8 cellular contexts compared by ENCODE assay signal in the genomic region with DNA sequence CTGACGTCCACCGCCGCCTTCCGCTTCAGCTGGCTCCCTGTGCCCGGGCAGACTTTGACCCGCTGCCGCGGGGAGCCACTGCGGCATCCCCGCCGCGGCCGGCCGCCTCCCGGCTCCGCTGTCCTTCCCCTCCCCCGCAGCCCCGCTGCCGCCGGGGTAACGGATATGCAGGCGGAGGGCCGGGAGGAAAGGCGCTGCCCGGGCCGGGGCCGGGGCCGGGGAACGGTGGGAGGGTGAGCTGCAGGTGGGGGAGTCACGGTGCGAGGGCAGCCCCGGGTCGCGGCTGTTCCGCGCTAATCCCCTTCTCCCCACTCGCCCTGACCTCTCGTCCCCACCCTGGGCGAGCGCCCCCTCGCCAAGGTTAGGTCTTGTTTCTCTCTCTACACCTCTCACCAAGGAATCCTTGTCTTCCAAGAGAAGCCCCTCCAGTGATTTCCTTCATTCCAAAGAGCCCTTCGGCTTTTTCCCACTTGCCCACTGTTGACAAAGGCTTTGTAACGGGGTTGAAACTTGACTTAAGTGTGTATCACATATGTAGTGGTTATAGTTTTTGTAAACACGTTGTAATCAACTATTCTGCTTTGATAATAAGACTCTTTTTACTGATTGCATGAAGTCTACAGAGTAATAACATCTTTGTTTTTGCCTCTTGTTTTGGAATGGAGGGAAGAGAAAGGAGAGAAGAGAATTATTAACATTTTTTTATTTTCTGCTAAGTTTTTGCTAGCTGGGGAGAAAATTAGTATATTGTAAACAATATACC. TPM values are rescaled to one million over a fixed set of nuclear protein-coding genes. Genes with fewer than 3 reads are reported as not detected.
A peak's percentile ranks its signal among the peaks of the same experiment; 100 is the strongest.
DNase-seq lines count a peak whose midpoint lies in the region; ATAC-seq and TF ChIP-seq lines count a peak whose summit lies in the region.

No MANE protein-coding gene starts in this region.

- H3K27me3 ChIP-seq in upper lobe of right lung: no peaks in the 10 kb centered on the region

- intact Hi-C loops in OCI-LY7 (cut with micrococcal nuclease; ENCODE audit: unreplicated experiment) (loop anchor here (1.0 to 5.0 kb wide), 4 partner anchors 129 to 510 kb away; partner anchors contain the start of gene MR1), upper lobe of right lung (cut with DNase I) (loop anchor here (10.0 kb wide), 1 partner anchor 232 kb away; no protein-coding TSS in a partner anchor)

- peak; percentile 36 for ATAC-seq in HG03342 (IDR thresholded peaks at IDR 0.05; ENCODE audit: unreplicated experiment)
- peak; percentile 72 for ATAC-seq in upper lobe of right lung

- H3K9me3 ChIP-seq in OCI-LY7 (ENCODE audit: low read length) (no peaks in the 10 kb centered on the region), upper lobe of right lung (no peaks in the 10 kb centered on the region)

- H4K20me1 ChIP-seq in OCI-LY7 (ENCODE audit: insufficient read depth, low read length): peaks cover 17% of the 10 kb centered on the region

- no peak overlapping the region for H3K4me3 Mint-ChIP-seq in osteocyte (ENCODE audit: unreplicated experiment)

- TF ChIP-seq CTCF in C4-2B (conservative IDR thresholded peaks at IDR 0.05) (peak; percentile 44), OCI-LY7 (conservative IDR thresholded peaks at IDR 0.05; ENCODE audit: low read length) (peak; percentile 69), osteocyte (IDR thresholded peaks at IDR 0.05) (peak; percentile 39), upper lobe of right lung (IDR thresholded peaks at IDR 0.05) (no peak)

- no peaks in the 10 kb centered on the region for H3K36me3 ChIP-seq in OCI-LY7 (ENCODE audit: insufficient read depth, low read length)
- H3K36me3 ChIP-seq in upper lobe of right lung: no peaks in the 10 kb centered on the region

- H3K27me3 Mint-ChIP-seq in osteocyte (ENCODE audit: unreplicated experiment): no peaks in the 10 kb centered on the region

- peak overlapping the region; percentile 12 for H2AFZ ChIP-seq in OCI-LY7 (ENCODE audit: low read length)

- DNase-seq in GM19238 (ENCODE audit: insufficient read length, low spot score) (peak; percentile 56), OCI-LY7 (ENCODE audit: low spot score) (peak; percentile 70), globus pallidus (ENCODE audit: low spot score) (peak; percentile 61), osteocyte (ENCODE audit: extremely low spot score, unreplicated experiment) (peak; percentile 87), upper lobe of right lung (peak; percentile 87)
- DNase-seq in activated naive CD4-positive, alpha-beta T cell (lab: John Stamatoyannopoulos, UW): peak in 3 of 4 experiments; percentile 33 to 59 (median 42)

- H3K9me2 ChIP-seq in OCI-LY7 (ENCODE audit: insufficient read depth, low read length): no peaks in the 10 kb centered on the region

- H3K27ac Mint-ChIP-seq in osteocyte (ENCODE audit: unreplicated experiment): peak overlapping the region; percentile 90

- peaks cover 3% of the 10 kb centered on the region for H3K4me1 Mint-ChIP-seq in osteocyte (ENCODE audit: unreplicated experiment)

- no TSS peak for BruUV-seq in OCI-LY7 (replicated peaks; lab: Mats Ljungman, UMichigan)

- H3K36me3 Mint-ChIP-seq in osteocyte (ENCODE audit: unreplicated experiment): no peaks in the 10 kb centered on the region

- no peaks in the 10 kb centered on the region for H3K9me3 Mint-ChIP-seq in osteocyte (ENCODE audit: unreplicated experiment)

- H3K27ac ChIP-seq in C4-2B (peak overlapping the region; percentile 68), OCI-LY7 (ENCODE audit: low read depth, low read length, poor library complexity, severe bottlenecking) (peak overlapping the region; percentile 76), upper lobe of right lung (peak overlapping the region; percentile 85)

- POLR2A ChIA-PET in OCI-LY7 (lab: Charles Lee): interaction anchor here (0.5 to 2.7 kb wide), 5 partner anchors 8 to 1600 kb away, joined by 3 to 8 read pairs (median 5); no protein-coding TSS in a partner anchor

- H3K4me1 ChIP-seq in OCI-LY7 (ENCODE audit: insufficient read depth, low read length, poor library complexity, severe bottlenecking) (peaks cover 25% of the 10 kb centered on the region), upper lobe of right lung (peaks cover 31% of the 10 kb centered on the region)

- peaks cover 35% of the 10 kb centered on the region; the same call in 1 of the 2 replicates for H3K79me2 ChIP-seq in OCI-LY7 (ENCODE audit: insufficient read depth, low read depth, low read length)

- peak overlapping the region; percentile 96 for H3K4me2 ChIP-seq in OCI-LY7 (ENCODE audit: low read length)

- peak overlapping the region; percentile 82 for H3K4me3 ChIP-seq in OCI-LY7 (ENCODE audit: low read depth, low read length, poor library complexity, severe bottlenecking)
- H3K4me3 ChIP-seq in upper lobe of right lung: peak overlapping the region; percentile 97

- CTCF ChIA-PET in OCI-LY7 (lab: Charles Lee; ENCODE audit: unreplicated experiment): no interaction called here

RNA-seq across cellular contexts. Expression of gene XPR1, which starts 0.7 kb away (rescaled TPM):
- 8.6 and 9.0 TPM in 2 replicates for total RNA-seq in OCI-LY7 (2014; rRNA removed; shearing (Covaris generic))
- 17.2 and 18.2 TPM in 2 replicates for total RNA-seq in OCI-LY7 (2022)
- 21.4 and 24.8 TPM in 2 replicates for total RNA-seq in osteocyte
- total RNA-seq in upper lobe of right lung: 23.5 TPM

Comparison
In these comparisons a context has a peak if more than half of its experiments do, and no peak if none do; other contexts are left out.
1. Peak in every context shown above with its lines: DNase-seq, ATAC-seq, H3K4me3 ChIP-seq and H3K27ac ChIP-seq.